Comparison of ENCODE assay signal across 8 cellular contexts in genomic region chr10:72208526-72208925, GRCh38. TPM values are rescaled to one million over a fixed set of nuclear protein-coding genes. Genes with fewer than 3 reads are reported as not detected.
DNase-seq lines count a peak whose midpoint lies in the region; ATAC-seq and TF ChIP-seq lines count a peak whose summit lies in the region.
"Not testable (repeated sequence)": the region's sequence is repeated elsewhere in the genome, so short reads cannot be mapped to it uniquely, and the experiment has no call there.

No MANE protein-coding gene starts in this region.

- CTCF ChIA-PET in PC-9 (lab: Charles Lee): not testable (repeated sequence)
- CTCF ChIA-PET in activated CD4-positive, alpha-beta T cell treated with anti-CD3 and anti-CD28 coated beads for 36 hours (lab: Charles Lee): interaction anchor here (0.7 to 0.9 kb wide), 3 partner anchors 49 to 75 kb away, joined by 3 to 4 read pairs (median 3); no protein-coding TSS in a partner anchor
- CTCF ChIA-PET in naive thymus-derived CD4-positive, alpha-beta T cell (lab: Charles Lee): interaction anchor here (1.0 to 1.3 kb wide), 2 partner anchors 118 to 312 kb away, joined by 3 read pairs; no protein-coding TSS in a partner anchor

- not testable (repeated sequence) for BruUV-seq in PC-9 (replicated peaks; lab: Mats Ljungman, UMichigan)

- peak overlapping the region; percentile 73 to 88 (median 76) for H3K27ac Mint-ChIP-seq in CD4-positive, CD25-positive, alpha-beta regulatory T cell
- peak overlapping the region; percentile 94 for H3K27ac Mint-ChIP-seq in activated CD4-positive, alpha-beta T cell treated with anti-CD3 and anti-CD28 coated beads for 36 hours
- H3K27ac Mint-ChIP-seq in activated T-cell treated with anti-CD3 and anti-CD28 coated beads, Interleukin-2, amount 50 U/mL, for 24 hours: peak overlapping the region; percentile 89
- peak overlapping the region; percentile 77 for H3K27ac Mint-ChIP-seq in activated naive CD4-positive, alpha-beta T cell treated with anti-CD3 and anti-CD28 coated beads, Interleukin-2, amount 50 U/mL, for 72 hours
- peak overlapping the region; percentile 60 to 95 (median 86) for H3K27ac Mint-ChIP-seq in naive thymus-derived CD4-positive, alpha-beta T cell
- peak overlapping the region; percentile 92 for H3K27ac Mint-ChIP-seq in stimulated activated naive CD8-positive, alpha-beta T cell treated with anti-CD3 and anti-CD28 coated beads, Interleukin-15, amount 100 ng/mL, for 72 hours

- not testable (repeated sequence) for H3K4me1 ChIP-seq in CD4-positive, CD25-positive, alpha-beta regulatory T cell (ENCODE audit: control insufficient read depth, insufficient read depth, low read length, poor library complexity, severe bottlenecking); PC-9 (replicated peaks; ENCODE audit: insufficient read depth)
- H3K4me1 ChIP-seq in naive thymus-derived CD4-positive, alpha-beta T cell (ENCODE audit: control insufficient read depth in 2 of 2, insufficient read depth in 2 of 2, low read length in 2 of 2): peaks cover 0 to 18% of the 10 kb centered on the region in 2 donors

- H3K4me3 Mint-ChIP-seq in CD4-positive, CD25-positive, alpha-beta regulatory T cell: peak overlapping the region in 1 of 4 donors; percentile 52
- peak overlapping the region; percentile 12 for H3K4me3 Mint-ChIP-seq in activated CD4-positive, alpha-beta T cell treated with anti-CD3 and anti-CD28 coated beads for 36 hours
- not testable (repeated sequence) for H3K4me3 Mint-ChIP-seq in activated T-cell treated with anti-CD3 and anti-CD28 coated beads, Interleukin-2, amount 50 U/mL, for 24 hours
- H3K4me3 Mint-ChIP-seq in naive thymus-derived CD4-positive, alpha-beta T cell: peak overlapping the region; percentile 20 to 67 (median 58)
- peak overlapping the region; percentile 42 to 58 for H3K4me3 Mint-ChIP-seq in stimulated activated naive CD8-positive, alpha-beta T cell treated with anti-CD3 and anti-CD28 coated beads, Interleukin-15, amount 100 ng/mL, for 72 hours

- not testable (repeated sequence) for TF ChIP-seq CTCF in HL-60 (IDR thresholded peaks at IDR 0.05; ENCODE audit: insufficient read depth, low read length); PC-9 (conservative IDR thresholded peaks at IDR 0.05)

- H3K79me2 ChIP-seq in PC-9 (ENCODE audit: low read depth): peaks cover 11% of the 10 kb centered on the region

- peaks cover 0 to 21% (median 13%) of the 10 kb centered on the region in 4 donors for H3K4me1 Mint-ChIP-seq in CD4-positive, CD25-positive, alpha-beta regulatory T cell
- peaks cover 20% of the 10 kb centered on the region for H3K4me1 Mint-ChIP-seq in activated CD4-positive, alpha-beta T cell treated with anti-CD3 and anti-CD28 coated beads for 36 hours
- peaks cover 24% of the 10 kb centered on the region for H3K4me1 Mint-ChIP-seq in activated T-cell treated with anti-CD3 and anti-CD28 coated beads, Interleukin-2, amount 50 U/mL, for 24 hours (ENCODE audit: low read depth)
- H3K4me1 Mint-ChIP-seq in naive thymus-derived CD4-positive, alpha-beta T cell: peaks cover 5 to 29% (median 27%) of the 10 kb centered on the region in 7 donors
- H3K4me1 Mint-ChIP-seq in stimulated activated naive CD8-positive, alpha-beta T cell treated with anti-CD3 and anti-CD28 coated beads, Interleukin-15, amount 100 ng/mL, for 72 hours: peaks cover 48% of the 10 kb centered on the region

- not testable (repeated sequence) for H3K4me2 ChIP-seq in PC-9

- not testable (repeated sequence) for H3K27me3 Mint-ChIP-seq in CD4-positive, CD25-positive, alpha-beta regulatory T cell; activated CD4-positive, alpha-beta T cell treated with anti-CD3 and anti-CD28 coated beads for 36 hours; activated T-cell treated with anti-CD3 and anti-CD28 coated beads, Interleukin-2, amount 50 U/mL, for 24 hours; naive thymus-derived CD4-positive, alpha-beta T cell; stimulated activated naive CD8-positive, alpha-beta T cell treated with anti-CD3 and anti-CD28 coated beads, Interleukin-15, amount 100 ng/mL, for 72 hours

- H3K9me2 ChIP-seq in PC-9 (ENCODE audit: insufficient read depth): not testable (repeated sequence)

- not testable (repeated sequence) for H4K20me1 ChIP-seq in PC-9 (ENCODE audit: insufficient read depth)

- peaks cover 12% of the 10 kb centered on the region for H3K36me3 Mint-ChIP-seq in CD4-positive, CD25-positive, alpha-beta regulatory T cell
- H3K36me3 Mint-ChIP-seq in activated CD4-positive, alpha-beta T cell treated with anti-CD3 and anti-CD28 coated beads for 36 hours (ENCODE audit: low read depth): peaks cover 40% of the 10 kb centered on the region
- H3K36me3 Mint-ChIP-seq in activated T-cell treated with anti-CD3 and anti-CD28 coated beads, Interleukin-2, amount 50 U/mL, for 24 hours (ENCODE audit: low read depth): peaks cover 71% of the 10 kb centered on the region
- peaks cover 4 to 23% of the 10 kb centered on the region in 2 donors for H3K36me3 Mint-ChIP-seq in activated naive CD4-positive, alpha-beta T cell treated with anti-CD3 and anti-CD28 coated beads, Interleukin-2, amount 50 U/mL, for 72 hours
- H3K36me3 Mint-ChIP-seq in naive thymus-derived CD4-positive, alpha-beta T cell: peaks cover 4 to 35% (median 19%) of the 10 kb centered on the region in 5 donors

- H3K27ac ChIP-seq in CD4-positive, CD25-positive, alpha-beta regulatory T cell (ENCODE audit: insufficient read depth, low read length, poor library complexity, severe bottlenecking); naive thymus-derived CD4-positive, alpha-beta T cell (ENCODE audit: low read depth, low read length): not testable (repeated sequence)
- H3K27ac ChIP-seq in HL-60 (replicated peaks): peak overlapping the region; percentile 31; the same call in 1 of the 2 replicates
- H3K27ac ChIP-seq in PC-9: 0 out of 2 replicates have a peak overlapping the region, but pooled peaks have one; percentile 18

- not testable (repeated sequence) for H3K4me3 ChIP-seq in CD4-positive, CD25-positive, alpha-beta regulatory T cell (ENCODE audit: low read depth, low read length); HL-60 (replicated peaks; ENCODE audit: insufficient read depth, low read length); PC-9; naive thymus-derived CD4-positive, alpha-beta T cell (ENCODE audit: low read length)

- POLR2A ChIA-PET in PC-9 (lab: Charles Lee; ENCODE audit: unreplicated experiment); activated CD4-positive, alpha-beta T cell treated with anti-CD3 and anti-CD28 coated beads for 36 hours (lab: Charles Lee): not testable (repeated sequence)
- POLR2A ChIA-PET in naive thymus-derived CD4-positive, alpha-beta T cell (lab: Charles Lee): interaction anchor here (0.6 to 1.0 kb wide), 3 partner anchors 39 to 117 kb away, joined by 3 to 5 read pairs (median 3); no protein-coding TSS in a partner anchor

- H3K9me3 ChIP-seq in CD4-positive, CD25-positive, alpha-beta regulatory T cell (ENCODE audit: control insufficient read depth in 2 of 2, low read length in 2 of 2); PC-9 (ENCODE audit: insufficient read depth, low read depth); naive thymus-derived CD4-positive, alpha-beta T cell (ENCODE audit: control insufficient read depth in 2 of 3, low read length in 3 of 3): not testable (repeated sequence)

- DNase-seq in CD4-positive, CD25-positive, alpha-beta regulatory T cell: peak in 1 of 3 donors; percentile 75
- peak in 1 of 2 experiments; percentile 19 for DNase-seq in HL-60 (ENCODE audit: low read depth in 1 of 2, low spot score in 1 of 2)
- DNase-seq in PC-9; activated T-cell treated with anti-CD3 and anti-CD28 coated beads, Interleukin-2, amount 50 U/mL, for 24 hours; activated naive CD4-positive, alpha-beta T cell treated with anti-CD3 and anti-CD28 coated beads, Interleukin-2, amount 50 U/mL, for 72 hours (ENCODE audit: low spot score in 2 of 2): not testable (repeated sequence)
- peak; percentile 30 for DNase-seq in activated CD4-positive, alpha-beta T cell treated with anti-CD3 and anti-CD28 coated beads for 36 hours
- peak in 3 of 9 donors; percentile 8 to 29 (median 20) for DNase-seq in naive thymus-derived CD4-positive, alpha-beta T cell
- DNase-seq in stimulated activated naive CD8-positive, alpha-beta T cell treated with anti-CD3 and anti-CD28 coated beads, Interleukin-15, amount 100 ng/mL, for 72 hours: peak; percentile 19 to 51

- peaks cover 37% of the 10 kb centered on the region for H3K36me3 ChIP-seq in CD4-positive, CD25-positive, alpha-beta regulatory T cell (ENCODE audit: control insufficient read depth, insufficient read depth, low read length)
- peaks cover 49% of the 10 kb centered on the region for H3K36me3 ChIP-seq in PC-9 (ENCODE audit: low read depth)
- H3K36me3 ChIP-seq in naive thymus-derived CD4-positive, alpha-beta T cell (ENCODE audit: control insufficient read depth in 2 of 3, insufficient read depth in 3 of 3, low read length in 3 of 3): peaks cover 0 to 25% (median 8%) of the 10 kb centered on the region in 3 experiments

- not testable (repeated sequence) for H3K9me3 Mint-ChIP-seq in CD4-positive, CD25-positive, alpha-beta regulatory T cell; activated CD4-positive, alpha-beta T cell treated with anti-CD3 and anti-CD28 coated beads for 36 hours (ENCODE audit: low read depth); activated T-cell treated with anti-CD3 and anti-CD28 coated beads, Interleukin-2, amount 50 U/mL, for 24 hours; activated naive CD4-positive, alpha-beta T cell treated with anti-CD3 and anti-CD28 coated beads, Interleukin-2, amount 50 U/mL, for 72 hours; naive thymus-derived CD4-positive, alpha-beta T cell; stimulated activated naive CD8-positive, alpha-beta T cell treated with anti-CD3 and anti-CD28 coated beads, Interleukin-15, amount 100 ng/mL, for 72 hours

- H2AFZ ChIP-seq in PC-9: not testable (repeated sequence)

- peak in 1 of 2 donors; percentile 44 for ATAC-seq in CD4-positive, CD25-positive, alpha-beta regulatory T cell (ENCODE audit: low read depth in 2 of 2)
- ATAC-seq in activated CD4-positive, alpha-beta T cell treated with anti-CD3 and anti-CD28 coated beads for 36 hours: peak; percentile 91
- peak in 1 of 2 donors; percentile 37 for ATAC-seq in activated naive CD4-positive, alpha-beta T cell treated with anti-CD3 and anti-CD28 coated beads, Interleukin-2, amount 50 U/mL, for 72 hours
- ATAC-seq in naive thymus-derived CD4-positive, alpha-beta T cell: not testable (repeated sequence)
- peak; percentile 95 for ATAC-seq in stimulated activated naive CD8-positive, alpha-beta T cell treated with anti-CD3 and anti-CD28 coated beads, Interleukin-15, amount 100 ng/mL, for 72 hours

- intact Hi-C loops in PC-9 (cut with micrococcal nuclease; ENCODE audit: unreplicated experiment); activated CD4-positive, alpha-beta T cell treated with anti-CD3 and anti-CD28 coated beads for 36 hours (cut with DNase I, micrococcal nuclease); naive thymus-derived CD4-positive, alpha-beta T cell (cut with micrococcal nuclease): not testable (repeated sequence)

- H3K27me3 ChIP-seq in CD4-positive, CD25-positive, alpha-beta regulatory T cell (ENCODE audit: control insufficient read depth, insufficient read depth, low read length); HL-60 (ENCODE audit: insufficient read depth, poor library complexity, severe bottlenecking); PC-9 (ENCODE audit: insufficient read depth, low read depth); naive thymus-derived CD4-positive, alpha-beta T cell (ENCODE audit: control insufficient read depth in 2 of 2, insufficient read depth in 2 of 2, low read length in 2 of 2): not testable (repeated sequence)

- peaks cover 15% of the 10 kb centered on the region for H3F3A ChIP-seq in PC-9 (ENCODE audit: insufficient read depth, low read depth)

RNA-seq across cellular contexts. Expression of gene ANAPC16, which starts 7.3 kb away (rescaled TPM):
- 86.6 TPM for total RNA-seq in CD4-positive, CD25-positive, alpha-beta regulatory T cell
- polyA plus RNA-seq in CD4-positive, CD25-positive, alpha-beta regulatory T cell: 100 to 1,000 TPM; 282 to 361 (median 288) TPM
- total RNA-seq in PC-9 (2021): 142 and 171 TPM in 2 replicates
- total RNA-seq in activated CD4-positive, alpha-beta T cell treated with anti-CD3 and anti-CD28 coated beads for 36 hours: 100 to 1,000 TPM in 1 of 2 experiments, 10 to 100 TPM in 1; 90.2 to 123 TPM
- 100 to 1,000 TPM in 1 of 2 donors, 10 to 100 TPM in 1; 88.2 to 107 TPM for total RNA-seq in activated naive CD4-positive, alpha-beta T cell treated with anti-CD3 and anti-CD28 coated beads, Interleukin-2, amount 50 U/mL, for 72 hours
- 100 to 1,000 TPM in 3 of 5 experiments, 10 to 100 TPM in 2; 85.5 to 131 (median 105) TPM for total RNA-seq in naive thymus-derived CD4-positive, alpha-beta T cell
- polyA plus RNA-seq in naive thymus-derived CD4-positive, alpha-beta T cell: 100 to 1,000 TPM; 318 to 445 TPM

RNA-seq across cellular contexts. Expression of gene ASCC1, which starts 7.5 kb away (rescaled TPM):
- total RNA-seq in CD4-positive, CD25-positive, alpha-beta regulatory T cell: 25.2 TPM
- polyA plus RNA-seq in CD4-positive, CD25-positive, alpha-beta regulatory T cell: 10 to 100 TPM; 20.5 to 28.8 (median 27.2) TPM
- 108 and 129 TPM in 2 replicates for total RNA-seq in PC-9 (2021)
- 10 to 100 TPM; 67.8 to 68.9 TPM for total RNA-seq in activated CD4-positive, alpha-beta T cell treated with anti-CD3 and anti-CD28 coated beads for 36 hours
- total RNA-seq in activated naive CD4-positive, alpha-beta T cell treated with anti-CD3 and anti-CD28 coated beads, Interleukin-2, amount 50 U/mL, for 72 hours: 10 to 100 TPM; 65.5 to 87.6 TPM
- total RNA-seq in naive thymus-derived CD4-positive, alpha-beta T cell: 10 to 100 TPM; 19.4 to 33.1 (median 24.2) TPM
- 10 to 100 TPM; 25.2 to 27.1 TPM for polyA plus RNA-seq in naive thymus-derived CD4-positive, alpha-beta T cell
